Comparison of ENCODE assay signal across 8 cellular contexts in genomic region chr17:75048396-75048933, GRCh38.
A peak's percentile ranks its signal among the peaks of the same experiment; 100 is the strongest.
DNase-seq lines count a peak whose midpoint lies in the region; ATAC-seq lines count a peak whose summit lies in the region.

No MANE protein-coding gene starts in this region.

- no peak overlapping the region for H3K9ac ChIP-seq in iPS-15b (ENCODE audit: low read depth, low read length)
- peak overlapping the region in 1 of 2 donors; percentile 0 for H3K9ac ChIP-seq in stomach smooth muscle (ENCODE audit: low read length in 2 of 2)

- ATAC-seq in GM19035 (IDR thresholded peaks at IDR 0.05; ENCODE audit: unreplicated experiment): no peak

- H3K9me3 ChIP-seq in iPS-15b (ENCODE audit: control insufficient read depth, insufficient read depth, low read length) (no peaks in the 10 kb centered on the region), stomach smooth muscle (ENCODE audit: control insufficient read depth in 2 of 2, low read length in 2 of 2) (no peaks in the 10 kb centered on the region)

- peaks cover 33% of the 10 kb centered on the region for H3K4me1 Mint-ChIP-seq in T-helper 2 cell treated with Interferon-gamma antibody and Interleukin-4, amounts not matched to agents 5 μg/mL and 100 μg/mL, for 36 hours (ENCODE audit: low read depth)
- H3K4me1 Mint-ChIP-seq in activated naive CD8-positive, alpha-beta T cell (ENCODE audit: low read depth): peaks cover 45% of the 10 kb centered on the region

- peak overlapping the region; percentile 99 for H3K4me3 Mint-ChIP-seq in T-helper 2 cell treated with Interferon-gamma antibody and Interleukin-4, amounts not matched to agents 5 μg/mL and 100 μg/mL, for 36 hours
- peak overlapping the region; percentile 98 for H3K4me3 Mint-ChIP-seq in activated naive CD8-positive, alpha-beta T cell

- H3K4me1 ChIP-seq in iPS-15b (ENCODE audit: control insufficient read depth, insufficient read depth, low read length): peaks cover 9% of the 10 kb centered on the region
- H3K4me1 ChIP-seq in stomach smooth muscle (ENCODE audit: control insufficient read depth, insufficient read depth, low read length): peaks cover 12% of the 10 kb centered on the region

- H3K27me3 ChIP-seq in iPS-15b (ENCODE audit: control insufficient read depth, insufficient read depth, low read length): no peaks in the 10 kb centered on the region
- H3K27me3 ChIP-seq in stomach smooth muscle (ENCODE audit: control insufficient read depth in 1 of 2, insufficient read depth in 2 of 2, low read length in 2 of 2): no peaks in the 10 kb centered on the region

- no peak for DNase-seq in T-helper 2 cell treated with Interferon-gamma antibody and Interleukin-4, amounts not matched to agents 5 μg/mL and 100 μg/mL, for 36 hours (ENCODE audit: low spot score)
- DNase-seq in T-helper 2 cell: no peak
- DNase-seq in SIG-M5 treated with dmso at 0.1 percent for 504 hours (lab: John Stamatoyannopoulos, UW; ENCODE audit: unreplicated experiment): no peak
- DNase-seq in islet precursor cell: no peak

- H3K27me3 Mint-ChIP-seq in T-helper 2 cell treated with Interferon-gamma antibody and Interleukin-4, amounts not matched to agents 5 μg/mL and 100 μg/mL, for 36 hours (ENCODE audit: low read depth): no peaks in the 10 kb centered on the region
- no peaks in the 10 kb centered on the region for H3K27me3 Mint-ChIP-seq in activated naive CD8-positive, alpha-beta T cell

- peak overlapping the region; percentile 93 for H3K27ac Mint-ChIP-seq in T-helper 2 cell treated with Interferon-gamma antibody and Interleukin-4, amounts not matched to agents 5 μg/mL and 100 μg/mL, for 36 hours
- peak overlapping the region; percentile 92 for H3K27ac Mint-ChIP-seq in activated naive CD8-positive, alpha-beta T cell

- H3K36me3 ChIP-seq in iPS-15b (ENCODE audit: control insufficient read depth, insufficient read depth, low read length) (peaks cover 13% of the 10 kb centered on the region), stomach smooth muscle (ENCODE audit: control insufficient read depth in 2 of 2, insufficient read depth in 2 of 2, low read length in 2 of 2) (peaks cover 9 to 15% of the 10 kb centered on the region in 2 donors)

- H3K27ac ChIP-seq in stomach smooth muscle (ENCODE audit: low read length): no peak overlapping the region

- H3K36me3 Mint-ChIP-seq in T-helper 2 cell treated with Interferon-gamma antibody and Interleukin-4, amounts not matched to agents 5 μg/mL and 100 μg/mL, for 36 hours (ENCODE audit: low read depth): peaks cover 10% of the 10 kb centered on the region
- peaks cover 5% of the 10 kb centered on the region for H3K36me3 Mint-ChIP-seq in activated naive CD8-positive, alpha-beta T cell

- no peaks in the 10 kb centered on the region for H3K9me3 Mint-ChIP-seq in T-helper 2 cell treated with Interferon-gamma antibody and Interleukin-4, amounts not matched to agents 5 μg/mL and 100 μg/mL, for 36 hours
- no peaks in the 10 kb centered on the region for H3K9me3 Mint-ChIP-seq in activated naive CD8-positive, alpha-beta T cell (ENCODE audit: low read depth)

- H3K4me3 ChIP-seq in iPS-15b (ENCODE audit: low read depth, low read length) (peak overlapping the region; percentile 99), stomach smooth muscle (ENCODE audit: low read length in 2 of 2) (peak overlapping the region; percentile 80 to 85)
